Comparison of ENCODE assay signal across 1 cellular context in genomic region chr3:52236424-52236886, GRCh38.
TF ChIP-seq lines count a peak whose summit lies in the region.

No MANE protein-coding gene starts in this region.

TF ChIP-seq in H1, 55 proteins besides CTCF, POLR2A, EP300 and RAD21:
- no peak for TF ChIP-seq JUN (IDR thresholded peaks at IDR 0.05; ENCODE audit: low read depth, low read length)
- TF ChIP-seq NRF1 (IDR thresholded peaks at IDR 0.05; ENCODE audit: low read depth, low read length): no peak
- TF ChIP-seq CREB1 (IDR thresholded peaks at IDR 0.05): no peak
- TF ChIP-seq POU5F1 (IDR thresholded peaks at IDR 0.05; ENCODE audit: low read depth, low read length): no peak
- no peak for TF ChIP-seq SIRT6 (IDR thresholded peaks at IDR 0.05; ENCODE audit: low read length)
- TF ChIP-seq KDM4A (IDR thresholded peaks at IDR 0.05; ENCODE audit: low read depth, low read length, severe bottlenecking): no peak
- no peak for TF ChIP-seq CEBPB (IDR thresholded peaks at IDR 0.05; ENCODE audit: low read depth, low read length)
- TF ChIP-seq KDM1A (IDR thresholded peaks at IDR 0.05; ENCODE audit: borderline replicate concordance, low read length): no peak
- no peak for TF ChIP-seq SIN3A (conservative IDR thresholded peaks at IDR 0.05 in 1 of 2, IDR thresholded peaks at IDR 0.05 in 1 of 2; ENCODE audit: low read depth in 1 of 2, low read length in 2 of 2)
- TF ChIP-seq HDAC2 (IDR thresholded peaks at IDR 0.05; ENCODE audit: borderline replicate concordance in 1 of 2, low read depth in 2 of 2, low read length in 2 of 2): no peak
- no peak for TF ChIP-seq EGR1 (IDR thresholded peaks at IDR 0.05; ENCODE audit: borderline replicate concordance, low read depth, low read length)
- TF ChIP-seq ZNF274 (IDR thresholded peaks at IDR 0.05; ENCODE audit: borderline replicate concordance, extremely low read depth, low read length): no peak
- no peak for TF ChIP-seq SP1 (IDR thresholded peaks at IDR 0.05; ENCODE audit: low read depth, low read length)
- no peak for TF ChIP-seq GABPA (IDR thresholded peaks at IDR 0.05; ENCODE audit: borderline replicate concordance, insufficient read depth, low read length)
- TF ChIP-seq, protein P1, sequence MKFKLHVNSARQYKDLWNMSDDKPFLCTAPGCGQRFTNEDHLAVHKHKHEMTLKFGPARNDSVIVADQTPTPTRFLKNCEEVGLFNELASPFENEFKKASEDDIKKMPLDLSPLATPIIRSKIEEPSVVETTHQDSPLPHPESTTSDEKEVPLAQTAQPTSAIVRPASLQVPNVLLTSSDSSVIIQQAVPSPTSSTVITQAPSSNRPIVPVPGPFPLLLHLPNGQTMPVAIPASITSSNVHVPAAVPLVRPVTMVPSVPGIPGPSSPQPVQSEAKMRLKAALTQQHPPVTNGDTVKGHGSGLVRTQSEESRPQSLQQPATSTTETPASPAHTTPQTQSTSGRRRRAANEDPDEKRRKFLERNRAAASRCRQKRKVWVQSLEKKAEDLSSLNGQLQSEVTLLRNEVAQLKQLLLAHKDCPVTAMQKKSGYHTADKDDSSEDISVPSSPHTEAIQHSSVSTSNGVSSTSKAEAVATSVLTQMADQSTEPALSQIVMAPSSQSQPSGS (IDR thresholded peaks at IDR 0.05; ENCODE audit: low read length): no peak
- no peak for TF ChIP-seq PHF8 (conservative IDR thresholded peaks at IDR 0.05; ENCODE audit: low read depth, low read length)
